Comparison of ENCODE assay signal across 8 cellular contexts in genomic region chr15:98651581-98652220, GRCh38. TPM values are rescaled to one million over a fixed set of nuclear protein-coding genes. Genes with fewer than 3 reads are reported as not detected.
DNase-seq lines count a peak whose midpoint lies in the region; ATAC-seq lines count a peak whose summit lies in the region.

No MANE protein-coding gene starts in this region.

- H3K4me3 ChIP-seq in iPS-11a (ENCODE audit: low read depth, low read length): peak overlapping the region; percentile 83

- H3K4me1 Mint-ChIP-seq in stimulated activated naive CD8-positive, alpha-beta T cell treated with anti-CD3 and anti-CD28 coated beads, Interleukin-15, Interleukin-2, amounts not matched to agents 100 ng/mL and 50 ng/mL, for 24 hours (ENCODE audit: low read depth): peaks cover 43% of the 10 kb centered on the region

- DNase-seq in NCI-H748 (lab: John Stamatoyannopoulos, UW; ENCODE audit: unreplicated experiment): peak; percentile 19
- no peak for DNase-seq in NCI-H748 treated with DMSO at 0.1 percent for 48 hours (lab: John Stamatoyannopoulos, UW)
- no peak for DNase-seq in activated naive CD4-positive, alpha-beta T cell treated with anti-CD3 and anti-CD28 coated beads, Interleukin-2, amount 50 U/mL, for 72 hours (ENCODE audit: low spot score in 2 of 2)
- DNase-seq in epidermal melanocyte (ENCODE audit: insufficient read length, low spot score): no peak
- DNase-seq in T1000 (lab: John Stamatoyannopoulos, UW): no peak

- no peak for ATAC-seq in activated naive CD4-positive, alpha-beta T cell treated with anti-CD3 and anti-CD28 coated beads, Interleukin-2, amount 50 U/mL, for 72 hours
- ATAC-seq in GM19035 (IDR thresholded peaks at IDR 0.05; ENCODE audit: unreplicated experiment): no peak

- peaks cover 32% of the 10 kb centered on the region for H3K27me3 Mint-ChIP-seq in stimulated activated naive CD8-positive, alpha-beta T cell treated with anti-CD3 and anti-CD28 coated beads, Interleukin-15, Interleukin-2, amounts not matched to agents 100 ng/mL and 50 ng/mL, for 24 hours

- no peaks in the 10 kb centered on the region for H3K9me3 Mint-ChIP-seq in activated naive CD4-positive, alpha-beta T cell treated with anti-CD3 and anti-CD28 coated beads, Interleukin-2, amount 50 U/mL, for 72 hours
- H3K9me3 Mint-ChIP-seq in stimulated activated naive CD8-positive, alpha-beta T cell treated with anti-CD3 and anti-CD28 coated beads, Interleukin-15, Interleukin-2, amounts not matched to agents 100 ng/mL and 50 ng/mL, for 24 hours: no peaks in the 10 kb centered on the region

- peak overlapping the region; percentile 89 for H3K4me3 Mint-ChIP-seq in stimulated activated naive CD8-positive, alpha-beta T cell treated with anti-CD3 and anti-CD28 coated beads, Interleukin-15, Interleukin-2, amounts not matched to agents 100 ng/mL and 50 ng/mL, for 24 hours

- H3K36me3 Mint-ChIP-seq in activated naive CD4-positive, alpha-beta T cell treated with anti-CD3 and anti-CD28 coated beads, Interleukin-2, amount 50 U/mL, for 72 hours: peaks cover 12 to 15% of the 10 kb centered on the region in 2 donors
- H3K36me3 Mint-ChIP-seq in stimulated activated naive CD8-positive, alpha-beta T cell treated with anti-CD3 and anti-CD28 coated beads, Interleukin-15, Interleukin-2, amounts not matched to agents 100 ng/mL and 50 ng/mL, for 24 hours (ENCODE audit: low read depth): no peaks in the 10 kb centered on the region

- peak overlapping the region; percentile 89 to 93 for H3K27ac Mint-ChIP-seq in activated naive CD4-positive, alpha-beta T cell treated with anti-CD3 and anti-CD28 coated beads, Interleukin-2, amount 50 U/mL, for 72 hours
- peak overlapping the region; percentile 81 for H3K27ac Mint-ChIP-seq in stimulated activated naive CD8-positive, alpha-beta T cell treated with anti-CD3 and anti-CD28 coated beads, Interleukin-15, Interleukin-2, amounts not matched to agents 100 ng/mL and 50 ng/mL, for 24 hours

RNA-seq across cellular contexts. Expression of gene IGF1R, which starts 3.4 kb away (rescaled TPM):
- total RNA-seq in activated naive CD4-positive, alpha-beta T cell treated with anti-CD3 and anti-CD28 coated beads, Interleukin-2, amount 50 U/mL, for 72 hours: 10 to 100 TPM; 35.6 to 39.4 TPM
